In the genomic region with DNA sequence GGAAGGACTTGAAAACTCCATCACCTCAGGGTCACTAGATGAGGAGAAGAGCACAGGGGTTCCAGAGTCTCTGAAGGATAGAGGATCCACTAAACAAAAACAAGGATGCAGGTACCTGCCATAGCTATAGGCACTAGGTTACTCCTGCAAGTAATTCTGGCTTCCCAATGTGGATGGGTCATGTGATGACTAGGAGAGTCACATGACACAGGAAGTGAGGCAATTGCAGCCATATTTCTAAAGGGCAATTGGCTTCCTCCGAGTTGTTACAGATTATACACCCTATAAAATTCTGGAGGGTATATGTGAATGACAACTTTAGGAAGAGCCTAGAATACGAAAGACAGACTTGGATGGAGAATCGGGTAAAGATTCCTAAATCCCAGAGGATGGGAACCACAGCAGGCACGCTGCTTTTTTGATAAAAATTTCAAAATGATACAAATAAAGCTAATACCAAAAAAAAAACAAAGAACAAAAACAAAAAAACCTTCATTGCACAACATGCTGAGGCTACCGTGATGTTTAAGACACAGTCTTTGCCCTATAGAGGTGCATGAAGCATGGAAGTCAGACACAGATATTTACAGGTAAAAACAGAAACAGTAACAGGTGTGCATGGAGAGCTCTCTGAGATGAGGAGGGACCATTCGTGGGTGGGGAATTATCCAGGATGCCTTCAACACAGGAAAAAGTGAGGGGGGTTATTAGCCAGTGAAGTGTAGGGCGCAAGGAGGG, we compare ENCODE assay signal across 1 cellular context.
TF ChIP-seq lines count a peak whose summit lies in the region.

No MANE protein-coding gene starts in this region.

TF ChIP-seq in K562, 482 proteins besides CTCF, POLR2A, EP300 and RAD21 (continued from another document):
- TF ChIP-seq TSHZ1 (CRISPR knock-in tag; IDR thresholded peaks at IDR 0.05) (no peak), NCOA1 (IDR thresholded peaks at IDR 0.05; ENCODE audit: low read depth) (no peak), SMARCE1 (IDR thresholded peaks at IDR 0.05) (no peak), FOXK2 (conservative IDR thresholded peaks at IDR 0.05 in 1 of 2, IDR thresholded peaks at IDR 0.05 in 1 of 2; ENCODE audit: low read depth in 2 of 2) (peak; percentile 51 to 57; a peak in 2 of 4 replicates), ZNF121 (CRISPR knock-in tag; conservative IDR thresholded peaks at IDR 0.05) (no peak), EZH2 (IDR thresholded peaks at IDR 0.05; ENCODE audit: borderline replicate concordance, low read depth, low read length) (no peak), ZNF431 (CRISPR knock-in tag; IDR thresholded peaks at IDR 0.05) (no peak), FOXK1 (CRISPR knock-in tag; IDR thresholded peaks at IDR 0.05; ENCODE audit: borderline replicate concordance) (no peak), HDGF (IDR thresholded peaks at IDR 0.05) (no peak), RBM25 (IDR thresholded peaks at IDR 0.05; ENCODE audit: low read depth, low read length, severe bottlenecking) (no peak), ZC3H4 (CRISPR knock-in tag; IDR thresholded peaks at IDR 0.05; ENCODE audit: borderline replicate concordance) (no peak), ELF1 (tag; IDR thresholded peaks at IDR 0.05) (peak; percentile 74), TRIM24 (IDR thresholded peaks at IDR 0.05) (no peak), CREM (IDR thresholded peaks at IDR 0.05; ENCODE audit: low read depth) (0 out of 2 replicates have a peak, but pooled peaks have one; percentile 18), NFYB (IDR thresholded peaks at IDR 0.05; ENCODE audit: extremely low read depth, insufficient read length) (no peak), HDAC8 (tag; IDR thresholded peaks at IDR 0.05) (no peak), CBX8 (IDR thresholded peaks at IDR 0.05; ENCODE audit: borderline replicate concordance, extremely low read depth, low read depth, low read length, poor library complexity, severe bottlenecking) (no peak), ZNF324 (CRISPR knock-in tag; IDR thresholded peaks at IDR 0.05) (no peak), CBX2 (IDR thresholded peaks at IDR 0.05; ENCODE audit: insufficient read depth, low read length, poor library complexity, severe bottlenecking) (no peak), KDM4B (IDR thresholded peaks at IDR 0.05; ENCODE audit: borderline replicate concordance in 2 of 2, low read depth in 1 of 2) (no peak; a peak in 1 of 4 replicates), POU5F1 (IDR thresholded peaks at IDR 0.05; ENCODE audit: borderline replicate concordance, low read depth, low read length, partially characterized antibody) (no peak), ZNF551 (CRISPR knock-in tag; IDR thresholded peaks at IDR 0.05) (no peak), ZNF232 (CRISPR knock-in tag; IDR thresholded peaks at IDR 0.05) (no peak)
- TF ChIP-seq, protein P1, sequence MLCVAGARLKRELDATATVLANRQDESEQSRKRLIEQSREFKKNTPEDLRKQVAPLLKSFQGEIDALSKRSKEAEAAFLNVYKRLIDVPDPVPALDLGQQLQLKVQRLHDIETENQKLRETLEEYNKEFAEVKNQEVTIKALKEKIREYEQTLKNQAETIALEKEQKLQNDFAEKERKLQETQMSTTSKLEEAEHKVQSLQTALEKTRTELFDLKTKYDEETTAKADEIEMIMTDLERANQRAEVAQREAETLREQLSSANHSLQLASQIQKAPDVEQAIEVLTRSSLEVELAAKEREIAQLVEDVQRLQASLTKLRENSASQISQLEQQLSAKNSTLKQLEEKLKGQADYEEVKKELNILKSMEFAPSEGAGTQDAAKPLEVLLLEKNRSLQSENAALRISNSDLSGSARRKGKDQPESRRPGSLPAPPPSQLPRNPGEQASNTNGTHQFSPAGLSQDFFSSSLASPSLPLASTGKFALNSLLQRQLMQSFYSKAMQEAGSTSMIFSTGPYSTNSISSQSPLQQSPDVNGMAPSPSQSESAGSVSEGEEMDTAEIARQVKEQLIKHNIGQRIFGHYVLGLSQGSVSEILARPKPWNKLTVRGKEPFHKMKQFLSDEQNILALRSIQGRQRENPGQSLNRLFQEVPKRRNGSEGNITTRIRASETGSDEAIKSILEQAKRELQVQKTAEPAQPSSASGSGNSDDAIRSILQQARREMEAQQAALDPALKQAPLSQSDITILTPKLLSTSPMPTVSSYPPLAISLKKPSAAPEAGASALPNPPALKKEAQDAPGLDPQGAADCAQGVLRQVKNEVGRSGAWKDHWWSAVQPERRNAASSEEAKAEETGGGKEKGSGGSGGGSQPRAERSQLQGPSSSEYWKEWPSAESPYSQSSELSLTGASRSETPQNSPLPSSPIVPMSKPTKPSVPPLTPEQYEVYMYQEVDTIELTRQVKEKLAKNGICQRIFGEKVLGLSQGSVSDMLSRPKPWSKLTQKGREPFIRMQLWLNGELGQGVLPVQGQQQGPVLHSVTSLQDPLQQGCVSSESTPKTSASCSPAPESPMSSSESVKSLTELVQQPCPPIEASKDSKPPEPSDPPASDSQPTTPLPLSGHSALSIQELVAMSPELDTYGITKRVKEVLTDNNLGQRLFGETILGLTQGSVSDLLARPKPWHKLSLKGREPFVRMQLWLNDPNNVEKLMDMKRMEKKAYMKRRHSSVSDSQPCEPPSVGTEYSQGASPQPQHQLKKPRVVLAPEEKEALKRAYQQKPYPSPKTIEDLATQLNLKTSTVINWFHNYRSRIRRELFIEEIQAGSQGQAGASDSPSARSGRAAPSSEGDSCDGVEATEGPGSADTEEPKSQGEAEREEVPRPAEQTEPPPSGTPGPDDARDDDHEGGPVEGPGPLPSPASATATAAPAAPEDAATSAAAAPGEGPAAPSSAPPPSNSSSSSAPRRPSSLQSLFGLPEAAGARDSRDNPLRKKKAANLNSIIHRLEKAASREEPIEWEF (CRISPR knock-in tag; IDR thresholded peaks at IDR 0.05) = no peak
- TF ChIP-seq, protein P2, sequence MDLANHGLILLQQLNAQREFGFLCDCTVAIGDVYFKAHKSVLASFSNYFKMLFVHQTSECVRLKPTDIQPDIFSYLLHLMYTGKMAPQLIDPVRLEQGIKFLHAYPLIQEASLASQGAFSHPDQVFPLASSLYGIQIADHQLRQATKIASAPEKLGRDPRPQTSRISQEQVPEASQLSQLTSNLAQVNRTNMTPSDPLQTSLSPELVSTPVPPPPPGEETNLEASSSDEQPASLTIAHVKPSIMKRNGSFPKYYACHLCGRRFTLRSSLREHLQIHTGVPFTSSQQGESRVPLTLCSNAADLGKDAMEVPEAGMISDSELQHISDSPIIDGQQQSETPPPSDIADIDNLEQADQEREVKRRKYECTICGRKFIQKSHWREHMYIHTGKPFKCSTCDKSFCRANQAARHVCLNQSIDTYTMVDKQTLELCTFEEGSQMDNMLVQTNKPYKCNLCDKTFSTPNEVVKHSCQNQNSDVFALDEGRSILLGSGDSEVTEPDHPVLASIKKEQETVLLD (IDR thresholded peaks at IDR 0.05) = no peak
- TF ChIP-seq, protein P3, sequence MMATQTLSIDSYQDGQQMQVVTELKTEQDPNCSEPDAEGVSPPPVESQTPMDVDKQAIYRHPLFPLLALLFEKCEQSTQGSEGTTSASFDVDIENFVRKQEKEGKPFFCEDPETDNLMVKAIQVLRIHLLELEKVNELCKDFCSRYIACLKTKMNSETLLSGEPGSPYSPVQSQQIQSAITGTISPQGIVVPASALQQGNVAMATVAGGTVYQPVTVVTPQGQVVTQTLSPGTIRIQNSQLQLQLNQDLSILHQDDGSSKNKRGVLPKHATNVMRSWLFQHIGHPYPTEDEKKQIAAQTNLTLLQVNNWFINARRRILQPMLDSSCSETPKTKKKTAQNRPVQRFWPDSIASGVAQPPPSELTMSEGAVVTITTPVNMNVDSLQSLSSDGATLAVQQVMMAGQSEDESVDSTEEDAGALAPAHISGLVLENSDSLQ (IDR thresholded peaks at IDR 0.05) = no peak
- TF ChIP-seq, protein P4, sequence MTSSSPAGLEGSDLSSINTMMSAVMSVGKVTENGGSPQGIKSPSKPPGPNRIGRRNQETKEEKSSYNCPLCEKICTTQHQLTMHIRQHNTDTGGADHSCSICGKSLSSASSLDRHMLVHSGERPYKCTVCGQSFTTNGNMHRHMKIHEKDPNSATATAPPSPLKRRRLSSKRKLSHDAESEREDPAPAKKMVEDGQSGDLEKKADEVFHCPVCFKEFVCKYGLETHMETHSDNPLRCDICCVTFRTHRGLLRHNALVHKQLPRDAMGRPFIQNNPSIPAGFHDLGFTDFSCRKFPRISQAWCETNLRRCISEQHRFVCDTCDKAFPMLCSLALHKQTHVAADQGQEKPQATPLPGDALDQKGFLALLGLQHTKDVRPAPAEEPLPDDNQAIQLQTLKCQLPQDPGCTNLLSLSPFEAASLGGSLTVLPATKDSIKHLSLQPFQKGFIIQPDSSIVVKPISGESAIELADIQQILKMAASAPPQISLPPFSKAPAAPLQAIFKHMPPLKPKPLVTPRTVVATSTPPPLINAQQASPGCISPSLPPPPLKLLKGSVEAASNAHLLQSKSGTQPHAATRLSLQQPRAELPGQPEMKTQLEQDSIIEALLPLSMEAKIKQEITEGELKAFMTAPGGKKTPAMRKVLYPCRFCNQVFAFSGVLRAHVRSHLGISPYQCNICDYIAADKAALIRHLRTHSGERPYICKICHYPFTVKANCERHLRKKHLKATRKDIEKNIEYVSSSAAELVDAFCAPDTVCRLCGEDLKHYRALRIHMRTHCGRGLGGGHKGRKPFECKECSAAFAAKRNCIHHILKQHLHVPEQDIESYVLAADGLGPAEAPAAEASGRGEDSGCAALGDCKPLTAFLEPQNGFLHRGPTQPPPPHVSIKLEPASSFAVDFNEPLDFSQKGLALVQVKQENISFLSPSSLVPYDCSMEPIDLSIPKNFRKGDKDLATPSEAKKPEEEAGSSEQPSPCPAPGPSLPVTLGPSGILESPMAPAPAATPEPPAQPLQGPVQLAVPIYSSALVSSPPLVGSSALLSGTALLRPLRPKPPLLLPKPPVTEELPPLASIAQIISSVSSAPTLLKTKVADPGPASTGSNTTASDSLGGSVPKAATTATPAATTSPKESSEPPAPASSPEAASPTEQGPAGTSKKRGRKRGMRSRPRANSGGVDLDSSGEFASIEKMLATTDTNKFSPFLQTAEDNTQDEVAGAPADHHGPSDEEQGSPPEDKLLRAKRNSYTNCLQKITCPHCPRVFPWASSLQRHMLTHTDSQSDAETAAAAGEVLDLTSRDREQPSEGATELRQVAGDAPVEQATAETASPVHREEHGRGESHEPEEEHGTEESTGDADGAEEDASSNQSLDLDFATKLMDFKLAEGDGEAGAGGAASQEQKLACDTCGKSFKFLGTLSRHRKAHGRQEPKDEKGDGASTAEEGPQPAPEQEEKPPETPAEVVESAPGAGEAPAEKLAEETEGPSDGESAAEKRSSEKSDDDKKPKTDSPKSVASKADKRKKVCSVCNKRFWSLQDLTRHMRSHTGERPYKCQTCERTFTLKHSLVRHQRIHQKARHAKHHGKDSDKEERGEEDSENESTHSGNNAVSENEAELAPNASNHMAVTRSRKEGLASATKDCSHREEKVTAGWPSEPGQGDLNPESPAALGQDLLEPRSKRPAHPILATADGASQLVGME (CRISPR knock-in tag; IDR thresholded peaks at IDR 0.05) = no peak
- TF ChIP-seq, protein P5, sequence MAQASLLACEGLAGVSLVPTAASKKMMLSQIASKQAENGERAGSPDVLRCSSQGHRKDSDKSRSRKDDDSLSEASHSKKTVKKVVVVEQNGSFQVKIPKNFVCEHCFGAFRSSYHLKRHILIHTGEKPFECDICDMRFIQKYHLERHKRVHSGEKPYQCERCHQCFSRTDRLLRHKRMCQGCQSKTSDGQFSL (CRISPR knock-in tag; IDR thresholded peaks at IDR 0.05) = no peak
- TF ChIP-seq, protein P5 (tag; IDR thresholded peaks at IDR 0.05) = no peak
- TF ChIP-seq, protein P6, sequence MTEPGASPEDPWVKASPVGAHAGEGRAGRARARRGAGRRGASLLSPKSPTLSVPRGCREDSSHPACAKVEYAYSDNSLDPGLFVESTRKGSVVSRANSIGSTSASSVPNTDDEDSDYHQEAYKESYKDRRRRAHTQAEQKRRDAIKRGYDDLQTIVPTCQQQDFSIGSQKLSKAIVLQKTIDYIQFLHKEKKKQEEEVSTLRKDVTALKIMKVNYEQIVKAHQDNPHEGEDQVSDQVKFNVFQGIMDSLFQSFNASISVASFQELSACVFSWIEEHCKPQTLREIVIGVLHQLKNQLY (CRISPR knock-in tag; conservative IDR thresholded peaks at IDR 0.05) = no peak
